12 cellular contexts compared by ENCODE assay signal in the genomic region with DNA sequence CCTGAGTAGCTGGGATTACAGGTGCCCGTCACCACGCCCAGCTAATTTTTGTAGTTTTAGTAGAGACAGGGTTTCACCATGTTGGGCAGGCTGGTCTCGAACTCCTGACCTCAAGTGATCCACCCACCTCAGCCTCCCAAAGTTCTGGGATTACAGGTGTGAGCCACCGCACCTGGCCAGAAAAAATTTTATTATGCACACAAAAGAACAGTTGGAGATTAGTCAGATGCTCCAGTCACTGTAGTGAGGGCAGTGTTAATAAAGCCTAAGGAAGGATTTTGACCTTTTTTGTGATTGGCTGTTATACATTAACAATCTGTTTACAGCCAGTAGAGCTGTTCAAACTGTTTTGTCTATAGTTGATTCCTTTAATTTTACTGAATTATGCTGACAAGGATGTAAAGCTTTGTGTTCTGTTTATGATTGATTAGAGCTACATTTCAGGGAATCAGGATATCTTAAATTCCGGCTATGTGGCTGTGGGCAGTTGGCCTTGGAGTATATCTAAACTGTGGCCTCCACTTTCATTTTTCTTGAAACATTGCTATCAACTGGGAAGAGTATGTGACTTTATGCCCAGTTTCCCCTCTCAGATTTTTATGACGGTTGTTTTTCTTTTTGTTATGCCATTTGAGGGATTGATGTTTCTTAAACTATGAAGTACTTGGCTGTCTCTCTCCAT. TPM values are rescaled to one million over a fixed set of nuclear protein-coding genes. Genes with fewer than 3 reads are reported as not detected.
DNase-seq lines count a peak whose midpoint lies in the region; TF ChIP-seq lines count a peak whose summit lies in the region.
"Had no signal": no experiment of that assay in that cellular context is flagged by ENCODE, and none has a peak within 500 bp of the region (broad histone marks: within the 10 kb centered on the region; RNA-seq: fewer than 3 reads in every experiment).

No MANE protein-coding gene starts in this region.

- peak overlapping the region; percentile 54 for H3K27ac ChIP-seq in colonic mucosa
- peak overlapping the region; percentile 19 to 22 for H3K27ac ChIP-seq in testis

- no peak overlapping the region for H3K4me3 Mint-ChIP-seq in chondrocyte (ENCODE audit: unreplicated experiment)
- H3K4me3 Mint-ChIP-seq: activated naive CD4-positive, alpha-beta T cell treated with anti-CD3 and anti-CD28 coated beads for 36 hours; endodermal cell; WTC11 had no signal

- TF ChIP-seq CTCF in colonic mucosa (IDR thresholded peaks at IDR 0.05): no peak
- TF ChIP-seq CTCF in testis (IDR thresholded peaks at IDR 0.05): no peak
- TF ChIP-seq CTCF in chondrocyte (IDR thresholded peaks at IDR 0.05): no peak

- H3K4me1 Mint-ChIP-seq in chondrocyte (ENCODE audit: low read depth): peaks cover 8% of the 10 kb centered on the region
- H3K4me1 Mint-ChIP-seq: WTC11 had no signal

- intact Hi-C loops in colonic mucosa (cut with DNase I) (no loop called here), testis (cut with DNase I; ENCODE audit: low total_unique reads) (no loop called here)

- no peak overlapping the region for H3K4me3 ChIP-seq in colonic mucosa
- no peak overlapping the region for H3K4me3 ChIP-seq in testis
- H3K4me3 ChIP-seq: gastroesophageal sphincter had no signal

- H3K36me3 Mint-ChIP-seq in chondrocyte (ENCODE audit: low read depth): no peaks in the 10 kb centered on the region
- H3K36me3 Mint-ChIP-seq: WTC11 had no signal

- H3K9me3 ChIP-seq in colonic mucosa: no peaks in the 10 kb centered on the region
- no peaks in the 10 kb centered on the region for H3K9me3 ChIP-seq in testis
- H3K9me3 ChIP-seq: gastroesophageal sphincter had no signal

- H3K27me3 ChIP-seq in colonic mucosa: no peaks in the 10 kb centered on the region
- no peaks in the 10 kb centered on the region for H3K27me3 ChIP-seq in testis
- H3K27me3 ChIP-seq: gastroesophageal sphincter had no signal

- H3K9ac ChIP-seq in colonic mucosa (ENCODE audit: low read depth in 2 of 2, low read length in 2 of 2): peak overlapping the region in 1 of 2 donors; percentile 34

- H3K4me1 ChIP-seq in colonic mucosa (no peaks in the 10 kb centered on the region), testis (peaks cover 9% of the 10 kb centered on the region)

- no peak for TF ChIP-seq POLR2A in testis (IDR thresholded peaks at IDR 0.05)

- H3K36me3 ChIP-seq in colonic mucosa (no peaks in the 10 kb centered on the region), testis (ENCODE audit: low read depth, missing control alignments) (no peaks in the 10 kb centered on the region)

- no peaks in the 10 kb centered on the region for H3K9me3 Mint-ChIP-seq in chondrocyte (ENCODE audit: low read depth)
- H3K9me3 Mint-ChIP-seq: activated naive CD4-positive, alpha-beta T cell treated with anti-CD3 and anti-CD28 coated beads for 36 hours; CD4-positive, alpha-beta memory T cell; endodermal cell; WTC11 had no signal

- H3K27ac Mint-ChIP-seq in chondrocyte (ENCODE audit: unreplicated experiment): no peak overlapping the region
- H3K27ac Mint-ChIP-seq: activated naive CD4-positive, alpha-beta T cell treated with anti-CD3 and anti-CD28 coated beads for 36 hours; endodermal cell; WTC11 had no signal

- DNase-seq in colonic mucosa: no peak
- no peak for DNase-seq in testis
- no peak for DNase-seq in hypothalamus (lab: John Stamatoyannopoulos, UW)
- no peak for DNase-seq in chondrocyte (ENCODE audit: low spot score)
- DNase-seq: activated naive CD4-positive, alpha-beta T cell treated with anti-CD3 and anti-CD28 coated beads for 36 hours; CD4-positive, alpha-beta memory T cell; endodermal cell; midbrain; NCI-H1092 treated with DMSO at 0.1 percent for 48 hours had no signal

- 72 to 73% methylated on average over 6 of the region's 6 CpGs for WGBS in testis, 2 donors

- no peaks in the 10 kb centered on the region for H3K27me3 Mint-ChIP-seq in chondrocyte (ENCODE audit: low read depth)
- H3K27me3 Mint-ChIP-seq: CD4-positive, alpha-beta memory T cell had no signal

RNA-seq across cellular contexts. Expression of a gene that starts 9.9 kb away (rescaled TPM):
- total RNA-seq in colonic mucosa: 1 to 10 TPM; 4.6 to 5.2 TPM
- 10 to 100 TPM in 1 of 2 donors, 1 to 10 TPM in 1; 9.3 to 12.8 TPM for total RNA-seq in testis
- polyA plus RNA-seq in testis (ENCODE audit: insufficient read depth, low read depth, low replicate concordance): 8.0 TPM
- total RNA-seq in chondrocyte: 3.4 to 4.9 TPM (median 3.9 TPM) in 3 replicates

RNA-seq across cellular contexts. Expression of a gene that starts 10.1 kb away (rescaled TPM):
- 10 to 100 TPM; 49.8 to 58.5 TPM for total RNA-seq in colonic mucosa
- total RNA-seq in testis: 10 to 100 TPM; 71.2 to 79.6 TPM
- polyA plus RNA-seq in testis (ENCODE audit: insufficient read depth, low read depth, low replicate concordance): 44.4 TPM
- 14.2 to 22.8 TPM (median 15.9 TPM) in 3 replicates for total RNA-seq in chondrocyte

RNA-seq across cellular contexts. Expression of a gene that starts 13.8 kb away (rescaled TPM):
- 10 to 100 TPM; 13.3 to 13.4 TPM for total RNA-seq in colonic mucosa
- total RNA-seq in testis: 10 to 100 TPM; 24.0 to 24.5 TPM
- polyA plus RNA-seq in testis (ENCODE audit: insufficient read depth, low read depth, low replicate concordance): 11.4 TPM
- 7.9 to 11.3 TPM (median 8.1 TPM) in 3 replicates for total RNA-seq in chondrocyte

RNA-seq across cellular contexts. Expression of a gene that starts 20.2 kb away (rescaled TPM):
- total RNA-seq in colonic mucosa (1 to 10 TPM; 1.5 TPM), testis (10 to 100 TPM; 14.9 to 26.0 TPM), chondrocyte (0.49 to 1.4 TPM (median 1.2 TPM) in 3 replicates)
- polyA plus RNA-seq in testis (ENCODE audit: insufficient read depth, low read depth, low replicate concordance): 59.4 TPM
- total RNA-seq: G401 had no signal

RNA-seq across cellular contexts. Expression of a gene that starts 23.7 kb away (rescaled TPM):
- total RNA-seq in colonic mucosa (1 to 10 TPM; 3.5 to 4.0 TPM), testis (1 to 10 TPM; 7.0 to 9.1 TPM), chondrocyte (1.8 to 3.0 TPM (median 2.7 TPM) in 3 replicates)
- 1.9 TPM for polyA plus RNA-seq in testis (ENCODE audit: insufficient read depth, low read depth, low replicate concordance)
